Comparison of ENCODE assay signal across 1 cellular context in the genomic region with DNA sequence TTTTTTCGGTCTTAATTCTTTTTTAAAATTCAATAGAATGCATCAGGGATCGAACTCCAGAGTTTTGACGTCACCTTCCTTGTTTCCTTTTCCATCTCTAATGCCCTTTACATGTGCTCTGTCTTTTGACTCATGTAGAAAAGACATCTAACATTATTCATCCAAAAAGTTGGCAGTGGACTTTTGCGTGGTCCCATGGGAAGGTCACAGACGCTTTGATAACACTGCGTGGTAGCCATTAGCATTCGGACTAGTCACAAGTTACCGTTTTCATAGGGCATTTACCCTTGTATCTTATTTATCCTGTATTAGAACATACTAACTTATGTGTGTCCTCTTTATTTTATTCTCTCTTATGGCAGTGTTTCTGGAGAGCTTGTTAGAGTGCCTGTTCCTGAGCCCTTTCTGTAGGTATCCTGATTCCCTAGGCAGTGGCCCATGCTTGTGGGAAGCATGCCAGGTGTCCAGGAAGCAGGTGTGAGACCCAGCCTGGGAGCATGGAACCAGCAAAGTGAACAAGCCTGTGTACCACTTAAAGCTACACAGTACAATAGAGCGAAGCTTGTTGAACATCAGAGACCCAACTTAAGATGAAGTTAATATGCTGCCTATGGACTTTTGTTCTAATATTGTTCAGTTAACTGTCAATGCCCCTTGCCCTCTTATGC.
TF ChIP-seq lines count a peak whose summit lies in the region.

No MANE protein-coding gene starts in this region.

TF ChIP-seq in HepG2, 621 proteins besides CTCF, POLR2A, EP300 and RAD21 (continued from another document):
- TF ChIP-seq, protein P1, sequence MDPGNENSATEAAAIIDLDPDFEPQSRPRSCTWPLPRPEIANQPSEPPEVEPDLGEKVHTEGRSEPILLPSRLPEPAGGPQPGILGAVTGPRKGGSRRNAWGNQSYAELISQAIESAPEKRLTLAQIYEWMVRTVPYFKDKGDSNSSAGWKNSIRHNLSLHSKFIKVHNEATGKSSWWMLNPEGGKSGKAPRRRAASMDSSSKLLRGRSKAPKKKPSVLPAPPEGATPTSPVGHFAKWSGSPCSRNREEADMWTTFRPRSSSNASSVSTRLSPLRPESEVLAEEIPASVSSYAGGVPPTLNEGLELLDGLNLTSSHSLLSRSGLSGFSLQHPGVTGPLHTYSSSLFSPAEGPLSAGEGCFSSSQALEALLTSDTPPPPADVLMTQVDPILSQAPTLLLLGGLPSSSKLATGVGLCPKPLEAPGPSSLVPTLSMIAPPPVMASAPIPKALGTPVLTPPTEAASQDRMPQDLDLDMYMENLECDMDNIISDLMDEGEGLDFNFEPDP (CRISPR knock-in tag; conservative IDR thresholded peaks at IDR 0.05), result 0 out of 2 replicates have a peak, but pooled peaks have one; percentile 54
- peak; percentile 20; the same call in 1 of the 2 replicates for TF ChIP-seq ZNF501 (CRISPR knock-in tag; IDR thresholded peaks at IDR 0.05)
- no peak for TF ChIP-seq ZNF790 (CRISPR knock-in tag; IDR thresholded peaks at IDR 0.05; ENCODE audit: borderline replicate concordance)
- TF ChIP-seq ZNF552 (CRISPR knock-in tag; IDR thresholded peaks at IDR 0.05; ENCODE audit: borderline replicate concordance), result no peak
- TF ChIP-seq, protein P2, sequence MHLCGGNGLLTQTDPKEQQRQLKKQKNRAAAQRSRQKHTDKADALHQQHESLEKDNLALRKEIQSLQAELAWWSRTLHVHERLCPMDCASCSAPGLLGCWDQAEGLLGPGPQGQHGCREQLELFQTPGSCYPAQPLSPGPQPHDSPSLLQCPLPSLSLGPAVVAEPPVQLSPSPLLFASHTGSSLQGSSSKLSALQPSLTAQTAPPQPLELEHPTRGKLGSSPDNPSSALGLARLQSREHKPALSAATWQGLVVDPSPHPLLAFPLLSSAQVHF (CRISPR knock-in tag; IDR thresholded peaks at IDR 0.05), result no peak
- no peak for TF ChIP-seq HOXD1 (CRISPR knock-in tag; IDR thresholded peaks at IDR 0.05)
